ENCODE assay signal across 8 cellular contexts in the genomic region with DNA sequence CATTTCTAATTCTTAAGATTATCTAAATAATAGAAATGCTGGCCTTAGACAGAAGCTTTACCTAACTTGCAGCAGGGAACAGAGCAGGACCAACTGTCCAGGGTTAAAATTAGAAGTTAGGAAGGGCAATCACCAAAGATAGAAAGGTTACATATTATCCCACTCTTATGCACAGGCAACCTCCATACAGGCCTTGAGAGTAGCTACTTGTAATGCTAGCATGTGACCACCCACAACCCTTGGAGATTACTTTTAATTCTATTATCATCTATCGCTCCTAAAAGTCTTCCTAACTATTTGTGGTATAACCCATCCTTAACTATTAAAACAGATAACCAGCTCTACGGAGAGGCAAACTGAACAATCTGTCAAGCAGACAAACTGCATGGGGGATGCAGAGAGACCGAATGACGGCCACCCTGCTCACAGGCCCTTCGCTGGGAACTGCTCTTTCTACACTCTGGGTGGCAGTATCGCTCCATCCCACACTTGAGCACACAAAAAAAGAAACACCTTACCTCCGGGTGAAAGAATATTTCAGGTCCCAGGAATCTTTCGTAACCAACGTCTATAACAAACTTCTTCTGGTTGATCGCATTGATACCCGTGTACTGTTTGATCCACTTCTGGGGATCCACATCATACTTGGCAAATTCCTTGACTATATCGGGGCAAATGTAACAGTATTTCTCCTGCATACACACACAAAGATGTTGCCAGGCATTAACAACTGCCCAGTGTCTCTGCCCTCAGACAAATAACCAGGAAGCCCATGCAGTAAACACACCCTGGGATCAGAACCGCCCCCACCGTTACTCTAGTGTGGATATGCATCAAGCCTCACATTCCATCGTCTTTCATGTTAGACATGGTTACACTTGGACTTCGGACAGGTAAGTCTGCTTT. TPM values are rescaled to one million over a fixed set of nuclear protein-coding genes. Genes with fewer than 3 reads are reported as not detected.
DNase-seq lines count a peak whose midpoint lies in the region; ATAC-seq, FAIRE-seq and TF ChIP-seq lines count a peak whose summit lies in the region.
"Not testable (repeated sequence)": the region's sequence is repeated elsewhere in the genome, so short reads cannot be mapped to it uniquely, and the experiment has no call there.

No MANE protein-coding gene starts in this region.

- CTCF ChIA-PET in A673 (lab: Charles Lee) = not testable (repeated sequence)

- intact Hi-C loops in A673 (cut with micrococcal nuclease; ENCODE audit: unreplicated experiment) = loop anchor here (1.0 to 10.0 kb wide), 2 partner anchors 135 to 469 kb away; no protein-coding TSS in a partner anchor

- not testable (repeated sequence) for H3K36me3 ChIP-seq in A673 (ENCODE audit: insufficient read depth, low read length, poor library complexity, severe bottlenecking); bronchial epithelial cell (ENCODE audit: control insufficient read depth, insufficient read depth, low read length)

- H3K27ac Mint-ChIP-seq in immature natural killer cell = peak overlapping the region in 1 of 6 donors; percentile 55
- H3K27ac Mint-ChIP-seq in progenitor cell of endocrine pancreas = not testable (repeated sequence)

- POLR2A ChIA-PET in A673 (lab: Charles Lee; ENCODE audit: low non-redundant PET) = not testable (repeated sequence)

- H3K4me3 Mint-ChIP-seq in immature natural killer cell; progenitor cell of endocrine pancreas (ENCODE audit: low read depth): not testable (repeated sequence)

- TF ChIP-seq CTCF in A673 (conservative IDR thresholded peaks at IDR 0.05; ENCODE audit: low read depth, low read length) (peak; percentile 61), GM12875 (IDR thresholded peaks at IDR 0.05; ENCODE audit: borderline replicate concordance, insufficient read depth, low read depth, low read length) (peak; percentile 24; the same call in 1 of the 2 replicates), bronchial epithelial cell (IDR thresholded peaks at IDR 0.05; ENCODE audit: insufficient read depth, low read length, severe bottlenecking) (peak; percentile 45), progenitor cell of endocrine pancreas (IDR thresholded peaks at IDR 0.05; ENCODE audit: unreplicated experiment) (peak; percentile 73)

- not testable (repeated sequence) for H3K27ac ChIP-seq in A673 (ENCODE audit: low read depth, low read length, poor library complexity, severe bottlenecking)

- not testable (repeated sequence) for H3K27me3 Mint-ChIP-seq in immature natural killer cell (ENCODE audit: low read depth in 3 of 3); progenitor cell of endocrine pancreas

- not testable (repeated sequence) for H3K4me3 ChIP-seq in A673 (ENCODE audit: low read depth, low read length, poor library complexity, severe bottlenecking); GM12875 (ENCODE audit: low read depth, low read length); bronchial epithelial cell (ENCODE audit: low read depth, low read length)

- DNase-seq in A673 (ENCODE audit: low spot score) (peak; percentile 37), NCI-H526 (lab: John Stamatoyannopoulos, UW) (peak; percentile 9 to 61), bronchial epithelial cell (ENCODE audit: low read depth) (peak; percentile 2), immature natural killer cell (peak in 2 of 3 donors; percentile 14 to 28)
- DNase-seq in activated CD4-positive, alpha-beta T cell treated with anti-CD3 and anti-CD28 coated beads, Interleukin-2, amount 50 U/mL, for 1 hour = peak; percentile 11
- DNase-seq in progenitor cell of endocrine pancreas (ENCODE audit: low spot score, unreplicated experiment) = not testable (repeated sequence)

- not testable (repeated sequence) for H3K4me1 Mint-ChIP-seq in immature natural killer cell; progenitor cell of endocrine pancreas (ENCODE audit: low read depth)

- not testable (repeated sequence) for FAIRE-seq in bronchial epithelial cell (lab: Jason Lieb, UNC)

- not testable (repeated sequence) for H3K9me3 ChIP-seq in A673 (ENCODE audit: low read depth, low read length, poor library complexity, severe bottlenecking)

- peak; percentile 79 for ATAC-seq in HG03354 (IDR thresholded peaks at IDR 0.05; ENCODE audit: poor library complexity, severe bottlenecking, unreplicated experiment)

- not testable (repeated sequence) for H3K36me3 Mint-ChIP-seq in immature natural killer cell; progenitor cell of endocrine pancreas (ENCODE audit: insufficient read depth)

- not testable (repeated sequence) for H3K4me1 ChIP-seq in A673 (ENCODE audit: insufficient read depth, low read length, poor library complexity, severe bottlenecking)

- not testable (repeated sequence) for H3K27me3 ChIP-seq in A673 (replicated peaks; ENCODE audit: insufficient read depth, low read depth, low read length, poor library complexity); bronchial epithelial cell (ENCODE audit: control insufficient read depth, insufficient read depth, low read length)

- not testable (repeated sequence) for BruUV-seq in A673 (replicated peaks; lab: Mats Ljungman, UMichigan)

- not testable (repeated sequence) for H3K9me3 Mint-ChIP-seq in immature natural killer cell; progenitor cell of endocrine pancreas (ENCODE audit: low read depth)

RNA-seq across cellular contexts. Expression of a gene that starts 37.1 kb away (rescaled TPM):
- total RNA-seq in A673 (2021) (48.1 and 48.5 TPM in 2 replicates), bronchial epithelial cell (7.6 and 8.2 TPM in 2 replicates), progenitor cell of endocrine pancreas (28.1 and 28.3 TPM in 2 replicates)
- 10 to 100 TPM; 19.4 to 26.6 (median 20.6) TPM for polyA plus RNA-seq in immature natural killer cell

RNA-seq across cellular contexts. Expression of a gene that starts 37.2 kb away (rescaled TPM):
- total RNA-seq in A673 (2021) = 4.5 TPM in 2 replicates
- 4.2 and 6.4 TPM in 2 replicates for total RNA-seq in bronchial epithelial cell
- 1 to 10 TPM; 3.6 to 8.8 (median 6.5) TPM for polyA plus RNA-seq in immature natural killer cell
- total RNA-seq in progenitor cell of endocrine pancreas = 2.3 and 3.3 TPM in 2 replicates

RNA-seq across cellular contexts. Expression of a gene that starts 55.3 kb away (rescaled TPM):
- total RNA-seq in A673 (2021) = not detected in 2 replicates
- 1.1 TPM in 1 of 2 replicates, not detected in the other for total RNA-seq in bronchial epithelial cell
- polyA plus RNA-seq in immature natural killer cell = not detected
- 19.0 and 20.2 TPM in 2 replicates for total RNA-seq in progenitor cell of endocrine pancreas
